In genomic region chr4:2931765-2932560, GRCh38 we compare ENCODE assay signal across 8 cellular contexts. TPM values are rescaled to one million over a fixed set of nuclear protein-coding genes. Genes with fewer than 3 reads are reported as not detected.
DNase-seq lines count a peak whose midpoint lies in the region; ATAC-seq and TF ChIP-seq lines count a peak whose summit lies in the region.

No MANE protein-coding gene starts in this region.

- H3K36me3 Mint-ChIP-seq in T-helper 2 cell treated with Interferon-gamma antibody and Interleukin-4, amounts not matched to agents 5 μg/mL and 100 μg/mL, for 36 hours (ENCODE audit: low read depth): peaks cover 42% of the 10 kb centered on the region

- H3K27me3 ChIP-seq in neutrophil: no peaks in the 10 kb centered on the region

- H3K9me3 Mint-ChIP-seq in T-helper 2 cell treated with Interferon-gamma antibody and Interleukin-4, amounts not matched to agents 5 μg/mL and 100 μg/mL, for 36 hours: no peaks in the 10 kb centered on the region

- H3K27me3 Mint-ChIP-seq in T-helper 2 cell treated with Interferon-gamma antibody and Interleukin-4, amounts not matched to agents 5 μg/mL and 100 μg/mL, for 36 hours (ENCODE audit: low read depth): no peaks in the 10 kb centered on the region

- peak; percentile 9 for TF ChIP-seq POLR2A in GM18526 (IDR thresholded peaks at IDR 0.05; ENCODE audit: extremely low read depth, insufficient read length)

- H3K27ac Mint-ChIP-seq in T-helper 2 cell treated with Interferon-gamma antibody and Interleukin-4, amounts not matched to agents 5 μg/mL and 100 μg/mL, for 36 hours: peak overlapping the region; percentile 88

- H3K9me3 ChIP-seq in neutrophil: no peaks in the 10 kb centered on the region

- peak; percentile 52 for TF ChIP-seq CTCF in neutrophil (IDR thresholded peaks at IDR 0.05)

- DNase-seq in T-helper 2 cell treated with Interferon-gamma antibody and Interleukin-4, amounts not matched to agents 5 μg/mL and 100 μg/mL, for 36 hours (ENCODE audit: low spot score): peak; percentile 42
- DNase-seq in dermis blood vessel endothelial cell: peak; percentile 68
- DNase-seq in mesenteric fat pad (ENCODE audit: low spot score): no peak
- no peak for DNase-seq in NCI-H187 (lab: John Stamatoyannopoulos, UW)
- no peak for DNase-seq in NCI-H748 treated with DMSO at 0.1 percent for 48 hours (lab: John Stamatoyannopoulos, UW)

- peak; percentile 34 for ATAC-seq in HG02870 (IDR thresholded peaks at IDR 0.05; ENCODE audit: unreplicated experiment)

- H3K4me1 Mint-ChIP-seq in T-helper 2 cell treated with Interferon-gamma antibody and Interleukin-4, amounts not matched to agents 5 μg/mL and 100 μg/mL, for 36 hours (ENCODE audit: low read depth): peaks cover 32% of the 10 kb centered on the region

- H3K36me3 ChIP-seq in neutrophil: peaks cover 45% of the 10 kb centered on the region

- peak overlapping the region; percentile 88 for H3K27ac ChIP-seq in neutrophil

- H3K4me3 Mint-ChIP-seq in T-helper 2 cell treated with Interferon-gamma antibody and Interleukin-4, amounts not matched to agents 5 μg/mL and 100 μg/mL, for 36 hours: peak overlapping the region; percentile 96

- peak overlapping the region; percentile 34 to 90 for H3K4me3 ChIP-seq in neutrophil (ENCODE audit: low read depth in 1 of 2, low read length in 1 of 2)

- H3K4me1 ChIP-seq in neutrophil (ENCODE audit: control insufficient read depth in 1 of 2, insufficient read depth in 1 of 2, low read depth in 1 of 2, low read length in 1 of 2): peaks cover 41 to 48% of the 10 kb centered on the region in 2 experiments

RNA-seq across cellular contexts. Expression of gene NOP14, which starts 31.2 kb away (rescaled TPM):
- 18.5 and 32.4 TPM in 2 replicates for total RNA-seq in dermis blood vessel endothelial cell
- total RNA-seq in mesenteric fat pad: 37.5 TPM

RNA-seq across cellular contexts. Expression of gene GRK4, which starts 31.4 kb away (rescaled TPM):
- 3.4 and 4.4 TPM in 2 replicates for total RNA-seq in dermis blood vessel endothelial cell
- total RNA-seq in mesenteric fat pad: 6.0 TPM

Comparison
In these comparisons a context has a peak if more than half of its experiments do, and no peak if none do; other contexts are left out.
1. DNase-seq: peak in T-helper 2 cell treated with Interferon-gamma antibody and Interleukin-4, amounts not matched to agents 5 μg/mL and 100 μg/mL, for 36 hours (single experiment) and dermis blood vessel endothelial cell (single experiment); none in mesenteric fat pad (single experiment), NCI-H187 (0 of 2) and NCI-H748 treated with DMSO at 0.1 percent for 48 hours (single experiment).